ENCODE assay signal across 8 cellular contexts in genomic region chr17:38322156-38322779, GRCh38. TPM values are rescaled to one million over a fixed set of nuclear protein-coding genes. Genes with fewer than 3 reads are reported as not detected.
A peak's percentile ranks its signal among the peaks of the same experiment; 100 is the strongest.
DNase-seq lines count a peak whose midpoint lies in the region; ATAC-seq and TF ChIP-seq lines count a peak whose summit lies in the region.

No MANE protein-coding gene starts in this region.

- peak; percentile 72 for ATAC-seq in Right ventricle myocardium superior (ENCODE audit: poor library complexity)
- ATAC-seq in GM18519 (IDR thresholded peaks at IDR 0.05; ENCODE audit: low FRiP score, unreplicated experiment), result no peak
- ATAC-seq in GM21619 (IDR thresholded peaks at IDR 0.05; ENCODE audit: unreplicated experiment), result no peak

- intact Hi-C loops in Right ventricle myocardium superior (cut with DNase I), result no loop called here

- H3K4me1 ChIP-seq in SJSA1 (replicated peaks), result no peaks in the 10 kb centered on the region

- peak; percentile 90 for TF ChIP-seq CTCF in C4-2B (conservative IDR thresholded peaks at IDR 0.05)

- H3K27ac ChIP-seq in C4-2B, result no peak overlapping the region
- no peak overlapping the region for H3K27ac ChIP-seq in SJSA1

- H3K4me3 ChIP-seq in H7 (ENCODE audit: insufficient read depth, low read depth, low read length) (no peak overlapping the region), SJSA1 (no peak overlapping the region), skeletal muscle cell (ENCODE audit: low read depth, low read length) (no peak overlapping the region)

- H3K27me3 ChIP-seq in H7 (ENCODE audit: control insufficient read depth, insufficient read depth, low read length) (no peaks in the 10 kb centered on the region), SJSA1 (replicated peaks) (no peaks in the 10 kb centered on the region)

- peaks cover 12% of the 10 kb centered on the region for H3K36me3 ChIP-seq in H7 (replicated peaks; ENCODE audit: control insufficient read depth, insufficient read depth, low read length)
- H3K36me3 ChIP-seq in SJSA1, result peaks cover 27% of the 10 kb centered on the region

- DNase-seq in H7 (peak; percentile 89), SJSA1 (ENCODE audit: low read depth in 1 of 2, low spot score in 2 of 2) (peak; percentile 34 to 71), Right ventricle myocardium superior (peak; percentile 74), skeletal muscle cell (ENCODE audit: low read depth) (peak; percentile 7)
- DNase-seq in activated naive CD4-positive, alpha-beta T cell treated with Interleukin-2 at 50 U/mL for 16 hours, result peak; percentile 77

- no peaks in the 10 kb centered on the region for H3K9me3 ChIP-seq in SJSA1 (replicated peaks)

RNA-seq across cellular contexts. Expression of gene GPR179, which starts 21.5 kb away (rescaled TPM):
- total RNA-seq in H7 (2014; rRNA removed; shearing (Covaris generic)), result 0.04 and 0.07 TPM in 2 replicates
- total RNA-seq in SJSA1 (2014; rRNA removed; shearing (Covaris generic)), result 0.05 TPM in 1 of 2 replicates, not detected in the other
- total RNA-seq in Right ventricle myocardium superior, result 0.16 TPM

RNA-seq across cellular contexts. Expression of gene MRPL45, which starts 25.3 kb away (rescaled TPM):
- 81.3 and 99.2 TPM in 2 replicates for total RNA-seq in H7 (2014; rRNA removed; shearing (Covaris generic))
- 34.6 and 40.4 TPM in 2 replicates for total RNA-seq in SJSA1 (2014; rRNA removed; shearing (Covaris generic))
- total RNA-seq in Right ventricle myocardium superior, result 38.0 TPM

RNA-seq across cellular contexts. Expression of gene SOCS7, which starts 29.4 kb away (rescaled TPM):
- total RNA-seq in H7 (2014; rRNA removed; shearing (Covaris generic)), result 18.3 and 25.7 TPM in 2 replicates
- 10.8 and 14.2 TPM in 2 replicates for total RNA-seq in SJSA1 (2014; rRNA removed; shearing (Covaris generic))
- 10.1 TPM for total RNA-seq in Right ventricle myocardium superior

Comparison
In these comparisons a context has a peak if more than half of its experiments do, and no peak if none do; other contexts are left out.
1. DNase-seq: peak in every context shown above with its lines; median percentile 89 in H7; 77 in activated naive CD4-positive, alpha-beta T cell treated with Interleukin-2 at 50 U/mL for 16 hours; 74 in Right ventricle myocardium superior; 52 in SJSA1; 7 in skeletal muscle cell.